Comparison of ENCODE assay signal across 8 cellular contexts in genomic region chr19:34733826-34734600, GRCh38. TPM values are rescaled to one million over a fixed set of nuclear protein-coding genes. Genes with fewer than 3 reads are reported as not detected.
A peak's percentile ranks its signal among the peaks of the same experiment; 100 is the strongest.
DNase-seq lines count a peak whose midpoint lies in the region; ATAC-seq and TF ChIP-seq lines count a peak whose summit lies in the region.

ZNF181 (plus strand) TSS chr19:34734243; CDS start chr19:34735038, 795 bp downstream.

- ATAC-seq in DND-41 (ENCODE audit: insufficient read depth, low read depth) (peak; percentile 88), GM21825 (IDR thresholded peaks at IDR 0.05; ENCODE audit: unreplicated experiment) (peak; percentile 66)
- peak; percentile 85 for ATAC-seq in activated T-helper 17 cell treated with anti-CD3 and anti-CD28 coated beads, Interleukin-2, amount 50 U/mL, for 72 hours (replicated peaks)
- ATAC-seq in natural killer cell treated with Interleukin-12 subunit alpha and Interleukin-12 subunit beta and Interleukin-15 and Interleukin-18, amount 100 ng/mL, for 72 hours, result peak; percentile 88

- H3K79me2 ChIP-seq in DND-41 (ENCODE audit: insufficient read depth, low read length), result peaks cover 20% of the 10 kb centered on the region

- no peaks in the 10 kb centered on the region for H3K27me3 ChIP-seq in DND-41 (ENCODE audit: insufficient read depth, low read length, poor library complexity)

- peak within 1 kb of the TSS; percentile 93 for H3K4me3 Mint-ChIP-seq in activated T-helper 17 cell treated with anti-CD3 and anti-CD28 coated beads, Interleukin-2, amount 50 U/mL, for 72 hours
- H3K4me3 Mint-ChIP-seq in natural killer cell treated with Interleukin-12 subunit alpha and Interleukin-12 subunit beta and Interleukin-15 and Interleukin-18, amount 100 ng/mL, for 72 hours, result peak within 1 kb of the TSS; percentile 90

- no peak for TF ChIP-seq CTCF in DND-41 (IDR thresholded peaks at IDR 0.05; ENCODE audit: borderline replicate concordance, extremely low read depth, low read length, poor library complexity, severe bottlenecking)

- H3K9me3 Mint-ChIP-seq in activated T-helper 17 cell treated with anti-CD3 and anti-CD28 coated beads, Interleukin-2, amount 50 U/mL, for 72 hours, result no peaks in the 10 kb centered on the region
- peaks cover 5% of the 10 kb centered on the region for H3K9me3 Mint-ChIP-seq in natural killer cell treated with Interleukin-12 subunit alpha and Interleukin-12 subunit beta and Interleukin-15 and Interleukin-18, amount 100 ng/mL, for 72 hours

- peak; percentile 84 for DNase-seq in DND-41
- peak; percentile 94 for DNase-seq in RKO (ENCODE audit: low spot score)
- peak; percentile 89 for DNase-seq in fibroblast of peridontal ligament (ENCODE audit: extremely low read depth)
- DNase-seq in natural killer cell treated with Interleukin-12 subunit alpha and Interleukin-12 subunit beta and Interleukin-15 and Interleukin-18, amount 100 ng/mL, for 72 hours (ENCODE audit: low spot score), result peak; percentile 84
- DNase-seq in stimulated activated naive CD4-positive, alpha-beta T cell treated with Interleukin-2 at 50 U/mL for 16 hours (lab: John Stamatoyannopoulos, UW), result peak; percentile 83

- no peaks in the 10 kb centered on the region for H4K20me1 ChIP-seq in DND-41 (ENCODE audit: insufficient read depth, low read length)

- peaks cover 3% of the 10 kb centered on the region for H3K27me3 Mint-ChIP-seq in activated T-helper 17 cell treated with anti-CD3 and anti-CD28 coated beads, Interleukin-2, amount 50 U/mL, for 72 hours
- peaks cover 0 to 2% of the 10 kb centered on the region in 2 donors for H3K27me3 Mint-ChIP-seq in natural killer cell treated with Interleukin-12 subunit alpha and Interleukin-12 subunit beta and Interleukin-15 and Interleukin-18, amount 100 ng/mL, for 72 hours

- peaks cover 25% of the 10 kb centered on the region for H3K36me3 Mint-ChIP-seq in activated T-helper 17 cell treated with anti-CD3 and anti-CD28 coated beads, Interleukin-2, amount 50 U/mL, for 72 hours (ENCODE audit: low read depth)
- peaks cover 14% of the 10 kb centered on the region for H3K36me3 Mint-ChIP-seq in natural killer cell treated with Interleukin-12 subunit alpha and Interleukin-12 subunit beta and Interleukin-15 and Interleukin-18, amount 100 ng/mL, for 72 hours

- H3K27ac Mint-ChIP-seq in activated T-helper 17 cell treated with anti-CD3 and anti-CD28 coated beads, Interleukin-2, amount 50 U/mL, for 72 hours, result peak within 1 kb of the TSS; percentile 94
- peak within 1 kb of the TSS; percentile 88 to 95 for H3K27ac Mint-ChIP-seq in natural killer cell treated with Interleukin-12 subunit alpha and Interleukin-12 subunit beta and Interleukin-15 and Interleukin-18, amount 100 ng/mL, for 72 hours

- peak within 1 kb of the TSS; percentile 74 to 93 for H3K4me3 ChIP-seq in DND-41 (ENCODE audit: low read depth in 1 of 2, low read length in 2 of 2)

- no peaks in the 10 kb centered on the region for H3K9me3 ChIP-seq in DND-41 (ENCODE audit: insufficient read depth, low read length, severe bottlenecking)
- peaks cover under 1% of the 10 kb centered on the region for H3K9me3 ChIP-seq in KOPT-K1 (ENCODE audit: insufficient read depth, low read length, poor library complexity, severe bottlenecking)

- peak within 1 kb of the TSS; percentile 95 for H2AFZ ChIP-seq in DND-41 (ENCODE audit: low read depth, low read length)

- peaks cover 22% of the 10 kb centered on the region for H3K36me3 ChIP-seq in DND-41 (ENCODE audit: insufficient read depth, low read length)
- peaks cover 22% of the 10 kb centered on the region for H3K36me3 ChIP-seq in KOPT-K1 (ENCODE audit: insufficient read depth, low read length)

- H3K27ac ChIP-seq in DND-41 (ENCODE audit: low read length), result peak within 1 kb of the TSS; percentile 88
- H3K27ac ChIP-seq in KOPT-K1 (ENCODE audit: low read depth, low read length, poor library complexity, severe bottlenecking), result peak within 1 kb of the TSS; percentile 84

- peaks cover 11% of the 10 kb centered on the region for H3K4me1 Mint-ChIP-seq in activated T-helper 17 cell treated with anti-CD3 and anti-CD28 coated beads, Interleukin-2, amount 50 U/mL, for 72 hours
- H3K4me1 Mint-ChIP-seq in natural killer cell treated with Interleukin-12 subunit alpha and Interleukin-12 subunit beta and Interleukin-15 and Interleukin-18, amount 100 ng/mL, for 72 hours (ENCODE audit: low read depth in 2 of 2), result peaks cover 16 to 21% of the 10 kb centered on the region in 2 donors

- H3K9ac ChIP-seq in DND-41 (ENCODE audit: low read depth, low read length), result peak within 1 kb of the TSS; percentile 95

- H3K4me2 ChIP-seq in DND-41 (ENCODE audit: insufficient read depth, low read length), result peak within 1 kb of the TSS; percentile 93

- H3K4me1 ChIP-seq in DND-41 (ENCODE audit: insufficient read depth, low read length), result peaks cover 37% of the 10 kb centered on the region

RNA-seq across cellular contexts. Expression of gene ZNF181, which starts in this region (rescaled TPM):
- total RNA-seq in activated T-helper 17 cell treated with anti-CD3 and anti-CD28 coated beads, Interleukin-2, amount 50 U/mL, for 72 hours, result 1 to 10 TPM; 2.4 to 2.6 TPM
- total RNA-seq in natural killer cell treated with Interleukin-12 subunit alpha and Interleukin-12 subunit beta and Interleukin-15 and Interleukin-18, amount 100 ng/mL, for 72 hours, result 1 to 10 TPM; 3.4 to 5.7 TPM

Comparison
In these comparisons a context has a peak if more than half of its experiments do, and no peak if none do; other contexts are left out.
1. Peak in every context shown above with its lines: DNase-seq, ATAC-seq, H3K4me3 ChIP-seq and H3K27ac ChIP-seq.